27 cellular contexts compared by ENCODE assay signal in genomic region chr16:22337045-22337444, GRCh38.
"Had no signal": no experiment of that assay in that cellular context is flagged by ENCODE, and none has a peak within 500 bp of the region (broad histone marks: within the 10 kb centered on the region; RNA-seq: fewer than 3 reads in every experiment).

No MANE protein-coding gene starts in this region.

- H3K27me3 Mint-ChIP-seq: activated CD4-positive, alpha-beta T cell treated with anti-CD3 and anti-CD28 coated beads, Interleukin-2, amount 10 ng/mL, durations not matched to agents 24 days and 14 days; central memory CD8-positive, alpha-beta T cell had no signal

- H3K4me1 ChIP-seq: SJCRH30 had no signal

- H3K27ac ChIP-seq: brain microvascular endothelial cell, cardiac muscle cell, SJCRH30, SK-N-MC had no signal

- H3K27me3 ChIP-seq: brain microvascular endothelial cell, cardiac muscle cell, SJCRH30 had no signal

- H3K27ac Mint-ChIP-seq: activated CD8-positive, alpha-beta T cell treated with anti-CD3 and anti-CD28 coated beads, Interleukin-2, amount 10 ng/mL, durations not matched to agents 7 days and 5 days had no signal

- ATAC-seq: activated CD8-positive, alpha-beta T cell treated with anti-CD3 and anti-CD28 coated beads, Interleukin-2, amount 10 ng/mL, durations not matched to agents 7 days and 5 days had no signal

- H3K9me3 ChIP-seq: SJCRH30 had no signal

- H3K4me3 ChIP-seq: cardiac muscle cell, SJCRH30, SK-N-MC had no signal

- DNase-seq: activated CD4-positive, alpha-beta T cell treated with anti-CD3 and anti-CD28 coated beads, Interleukin-2, amount 10 ng/mL, durations not matched to agents 24 days and 14 days; activated CD4-positive, alpha-beta T cell treated with anti-CD3 and anti-CD28 coated beads, Interleukin-2, amount 50 U/mL, for 48 hours; activated CD8-positive, alpha-beta T cell treated with anti-CD3 and anti-CD28 coated beads, Interleukin-2, amount 10 ng/mL, durations not matched to agents 7 days and 5 days; activated gamma-delta T cell treated with Interleukin-2 at 50 U/mL for 16 hours; activated naive CD4-positive, alpha-beta T cell treated with anti-CD3 and anti-CD28 coated beads for 36 hours; amniotic stem cell; aorta; brain microvascular endothelial cell; Karpas-422; KBM-7; NCI-H1048; NCI-H1105 treated with DMSO at 0.1 percent for 48 hours; NCI-H1436; NCI-H1694; NCI-H1930; NCI-H2081 treated with DMSO at 0.1 percent for 48 hours; NCI-H226; NCI-H446 treated with DMSO at 0.1 percent for 48 hours; NCI-H524; NCI-H69; NK-92 treated with Interleukin-12 subunit alpha and Interleukin-12 subunit beta, amount 100 ng/mL, for 24 hours; Right ventricle myocardium superior; SJCRH30; T1000 had no signal

- H3K4me3 Mint-ChIP-seq: activated CD8-positive, alpha-beta T cell treated with anti-CD3 and anti-CD28 coated beads, Interleukin-2, amount 10 ng/mL, durations not matched to agents 7 days and 5 days; activated naive CD4-positive, alpha-beta T cell treated with anti-CD3 and anti-CD28 coated beads for 36 hours; central memory CD8-positive, alpha-beta T cell had no signal
